1 cellular context compared by ENCODE assay signal in the genomic region with DNA sequence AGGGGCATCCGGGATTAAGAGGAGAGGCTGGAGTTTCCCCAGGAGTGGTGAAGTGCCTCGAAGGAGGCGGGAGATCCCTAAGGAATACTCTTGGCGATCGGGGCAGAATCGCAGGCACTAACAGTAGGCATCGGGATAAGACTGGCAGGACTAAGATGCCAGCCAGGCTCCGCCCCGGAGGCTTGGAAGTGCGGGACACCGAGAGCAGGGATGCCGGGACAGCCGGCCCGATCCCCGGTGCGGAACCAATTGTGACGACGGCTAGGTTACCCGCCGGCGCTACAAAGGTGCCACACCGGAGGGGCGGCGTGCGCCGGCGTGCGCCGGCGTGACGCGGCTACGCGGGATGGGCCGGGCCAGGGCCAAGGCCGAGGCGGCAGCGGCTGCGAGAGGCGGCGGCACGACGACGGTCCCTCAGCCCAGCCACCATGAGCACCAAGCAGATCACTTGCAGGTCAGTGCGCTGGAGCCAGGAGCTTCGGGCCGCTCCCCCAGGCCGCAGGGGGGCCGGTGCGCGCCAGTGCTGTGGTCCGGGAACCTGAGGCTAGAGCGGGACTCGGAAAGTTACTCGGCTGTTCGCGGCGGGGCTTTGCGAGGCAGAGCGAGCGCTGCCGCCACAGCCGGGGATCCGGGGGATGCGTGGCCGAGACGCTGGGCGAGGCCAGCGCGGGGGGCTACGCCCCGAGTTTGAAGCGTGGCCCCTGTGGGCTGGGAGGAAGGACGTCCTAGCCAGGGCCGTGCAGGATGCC.
TF ChIP-seq lines count a peak whose summit lies in the region.

A gene with protein sequence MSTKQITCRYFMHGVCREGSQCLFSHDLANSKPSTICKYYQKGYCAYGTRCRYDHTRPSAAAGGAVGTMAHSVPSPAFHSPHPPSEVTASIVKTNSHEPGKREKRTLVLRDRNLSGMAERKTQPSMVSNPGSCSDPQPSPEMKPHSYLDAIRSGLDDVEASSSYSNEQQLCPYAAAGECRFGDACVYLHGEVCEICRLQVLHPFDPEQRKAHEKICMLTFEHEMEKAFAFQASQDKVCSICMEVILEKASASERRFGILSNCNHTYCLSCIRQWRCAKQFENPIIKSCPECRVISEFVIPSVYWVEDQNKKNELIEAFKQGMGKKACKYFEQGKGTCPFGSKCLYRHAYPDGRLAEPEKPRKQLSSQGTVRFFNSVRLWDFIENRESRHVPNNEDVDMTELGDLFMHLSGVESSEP (plus strand): TSS at position 365 of the 749 bp plus-strand sequence. CDS start 64 bp downstream, at position 429.

TF ChIP-seq in GM23338, 12 proteins besides CTCF, POLR2A, EP300 and RAD21:
- TF ChIP-seq ZNF462 (CRISPR knock-in tag; IDR thresholded peaks at IDR 0.05): no peak
- TF ChIP-seq ZNF331 (CRISPR knock-in tag; IDR thresholded peaks at IDR 0.05; ENCODE audit: low read depth): no peak
- TF ChIP-seq ZNF114 (CRISPR knock-in tag; IDR thresholded peaks at IDR 0.05): peak; percentile 23; the same call in 1 of the 2 replicates
- no peak for TF ChIP-seq EZH2 (IDR thresholded peaks at IDR 0.05; ENCODE audit: low read depth, unreplicated experiment)
- TF ChIP-seq ETS1 (IDR thresholded peaks at IDR 0.05): peak; percentile 66; the same call in 1 of the 2 replicates
- no peak for TF ChIP-seq JUNB (IDR thresholded peaks at IDR 0.05; ENCODE audit: unreplicated experiment)
- peak; percentile 91 for TF ChIP-seq CREB1 (CRISPR knock-in tag; IDR thresholded peaks at IDR 0.05; ENCODE audit: low read depth)
- peak; percentile 97 for TF ChIP-seq POLR2AphosphoS5 (IDR thresholded peaks at IDR 0.05; ENCODE audit: low read depth)
- no peak for TF ChIP-seq EZH2phosphoT487 (IDR thresholded peaks at IDR 0.05; ENCODE audit: unreplicated experiment)
- TF ChIP-seq, protein P1, sequence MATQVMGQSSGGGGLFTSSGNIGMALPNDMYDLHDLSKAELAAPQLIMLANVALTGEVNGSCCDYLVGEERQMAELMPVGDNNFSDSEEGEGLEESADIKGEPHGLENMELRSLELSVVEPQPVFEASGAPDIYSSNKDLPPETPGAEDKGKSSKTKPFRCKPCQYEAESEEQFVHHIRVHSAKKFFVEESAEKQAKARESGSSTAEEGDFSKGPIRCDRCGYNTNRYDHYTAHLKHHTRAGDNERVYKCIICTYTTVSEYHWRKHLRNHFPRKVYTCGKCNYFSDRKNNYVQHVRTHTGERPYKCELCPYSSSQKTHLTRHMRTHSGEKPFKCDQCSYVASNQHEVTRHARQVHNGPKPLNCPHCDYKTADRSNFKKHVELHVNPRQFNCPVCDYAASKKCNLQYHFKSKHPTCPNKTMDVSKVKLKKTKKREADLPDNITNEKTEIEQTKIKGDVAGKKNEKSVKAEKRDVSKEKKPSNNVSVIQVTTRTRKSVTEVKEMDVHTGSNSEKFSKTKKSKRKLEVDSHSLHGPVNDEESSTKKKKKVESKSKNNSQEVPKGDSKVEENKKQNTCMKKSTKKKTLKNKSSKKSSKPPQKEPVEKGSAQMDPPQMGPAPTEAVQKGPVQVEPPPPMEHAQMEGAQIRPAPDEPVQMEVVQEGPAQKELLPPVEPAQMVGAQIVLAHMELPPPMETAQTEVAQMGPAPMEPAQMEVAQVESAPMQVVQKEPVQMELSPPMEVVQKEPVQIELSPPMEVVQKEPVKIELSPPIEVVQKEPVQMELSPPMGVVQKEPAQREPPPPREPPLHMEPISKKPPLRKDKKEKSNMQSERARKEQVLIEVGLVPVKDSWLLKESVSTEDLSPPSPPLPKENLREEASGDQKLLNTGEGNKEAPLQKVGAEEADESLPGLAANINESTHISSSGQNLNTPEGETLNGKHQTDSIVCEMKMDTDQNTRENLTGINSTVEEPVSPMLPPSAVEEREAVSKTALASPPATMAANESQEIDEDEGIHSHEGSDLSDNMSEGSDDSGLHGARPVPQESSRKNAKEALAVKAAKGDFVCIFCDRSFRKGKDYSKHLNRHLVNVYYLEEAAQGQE (IDR thresholded peaks at IDR 0.05; ENCODE audit: unreplicated experiment): peak; percentile 13
- TF ChIP-seq NANOG (IDR thresholded peaks at IDR 0.05; ENCODE audit: borderline replicate concordance): no peak
- no peak for TF ChIP-seq STAT1 (IDR thresholded peaks at IDR 0.05; ENCODE audit: unreplicated experiment)
